1 cellular context compared by ENCODE assay signal in genomic region chr20:329325-329695, GRCh38.
TF ChIP-seq lines count a peak whose summit lies in the region.

No MANE protein-coding gene starts in this region.

TF ChIP-seq in HepG2, 621 proteins besides CTCF, POLR2A, EP300 and RAD21 (continues in another document):
- no peak for TF ChIP-seq BATF2 (CRISPR knock-in tag; IDR thresholded peaks at IDR 0.05)
- TF ChIP-seq SMARCC2 (IDR thresholded peaks at IDR 0.05) = no peak
- no peak for TF ChIP-seq ZIK1 (CRISPR knock-in tag; IDR thresholded peaks at IDR 0.05; ENCODE audit: borderline replicate concordance, low read depth)
- TF ChIP-seq AGO1 (IDR thresholded peaks at IDR 0.05; ENCODE audit: low read depth, low read length, poor library complexity, severe bottlenecking) = no peak
- no peak for TF ChIP-seq HNF1A (IDR thresholded peaks at IDR 0.05; ENCODE audit: low read depth)
- peak; percentile 18; the same call in 1 of the 2 replicates for TF ChIP-seq HNF1A (CRISPR knock-in tag; IDR thresholded peaks at IDR 0.05; ENCODE audit: borderline replicate concordance)
- TF ChIP-seq IRF9 (CRISPR knock-in tag; IDR thresholded peaks at IDR 0.05; ENCODE audit: borderline replicate concordance) = no peak
- TF ChIP-seq RBFOX2 (IDR thresholded peaks at IDR 0.05; ENCODE audit: low read depth, low read length) = 0 out of 2 replicates have a peak, but pooled peaks have one; percentile 12
- 0 out of 2 replicates have a peak, but pooled peaks have one; percentile 4 for TF ChIP-seq ZNF710 (CRISPR knock-in tag; IDR thresholded peaks at IDR 0.05; ENCODE audit: borderline replicate concordance)
- no peak for TF ChIP-seq THAP7 (CRISPR knock-in tag; IDR thresholded peaks at IDR 0.05)
- no peak for TF ChIP-seq HINFP (CRISPR knock-in tag; IDR thresholded peaks at IDR 0.05; ENCODE audit: low read depth)
- 0 out of 2 replicates have a peak, but pooled peaks have one; percentile 42 for TF ChIP-seq IRX3 (CRISPR knock-in tag; IDR thresholded peaks at IDR 0.05; ENCODE audit: borderline replicate concordance, low read depth)
- TF ChIP-seq RBM22 (optimal IDR thresholded peaks at IDR 0.05; ENCODE audit: low read length) = peak; percentile 68
- no peak for TF ChIP-seq TCF7L2 (IDR thresholded peaks at IDR 0.05; ENCODE audit: low read depth, low read length)
- TF ChIP-seq THRA (CRISPR knock-in tag; IDR thresholded peaks at IDR 0.05; ENCODE audit: borderline replicate concordance) = no peak
- no peak for TF ChIP-seq ZNF615 (CRISPR knock-in tag; IDR thresholded peaks at IDR 0.05; ENCODE audit: borderline replicate concordance)
- TF ChIP-seq XRCC5 (optimal IDR thresholded peaks at IDR 0.05; ENCODE audit: low read length) = peak; percentile 5
- TF ChIP-seq ZKSCAN5 (CRISPR knock-in tag; IDR thresholded peaks at IDR 0.05) = no peak
- TF ChIP-seq IRF2 (CRISPR knock-in tag; IDR thresholded peaks at IDR 0.05) = no peak
- TF ChIP-seq SMYD3 (CRISPR knock-in tag; IDR thresholded peaks at IDR 0.05) = peak; percentile 56; the same call in 1 of the 2 replicates
- no peak for TF ChIP-seq SP5 (CRISPR knock-in tag; IDR thresholded peaks at IDR 0.05; ENCODE audit: borderline replicate concordance, low read depth)
- no peak for TF ChIP-seq KDM2A (CRISPR knock-in tag; IDR thresholded peaks at IDR 0.05; ENCODE audit: borderline replicate concordance, low read depth)
- TF ChIP-seq TFDP1 (CRISPR knock-in tag; IDR thresholded peaks at IDR 0.05; ENCODE audit: borderline replicate concordance) = 0 out of 2 replicates have a peak, but pooled peaks have one; percentile 9
- TF ChIP-seq NR2C2 (CRISPR knock-in tag; IDR thresholded peaks at IDR 0.05; ENCODE audit: borderline replicate concordance) = no peak
- TF ChIP-seq ZNF547 (CRISPR knock-in tag; IDR thresholded peaks at IDR 0.05) = 0 out of 2 replicates have a peak, but pooled peaks have one; percentile 7
- TF ChIP-seq JARID2 (CRISPR knock-in tag; IDR thresholded peaks at IDR 0.05; ENCODE audit: insufficient replicate concordance) = no peak
- no peak for TF ChIP-seq ZBTB14 (CRISPR knock-in tag; IDR thresholded peaks at IDR 0.05)
- TF ChIP-seq ZNF407 (CRISPR knock-in tag; IDR thresholded peaks at IDR 0.05; ENCODE audit: not compliant biosample characterization) = no peak
